Comparison of ENCODE assay signal across 30 cellular contexts in the genomic region with DNA sequence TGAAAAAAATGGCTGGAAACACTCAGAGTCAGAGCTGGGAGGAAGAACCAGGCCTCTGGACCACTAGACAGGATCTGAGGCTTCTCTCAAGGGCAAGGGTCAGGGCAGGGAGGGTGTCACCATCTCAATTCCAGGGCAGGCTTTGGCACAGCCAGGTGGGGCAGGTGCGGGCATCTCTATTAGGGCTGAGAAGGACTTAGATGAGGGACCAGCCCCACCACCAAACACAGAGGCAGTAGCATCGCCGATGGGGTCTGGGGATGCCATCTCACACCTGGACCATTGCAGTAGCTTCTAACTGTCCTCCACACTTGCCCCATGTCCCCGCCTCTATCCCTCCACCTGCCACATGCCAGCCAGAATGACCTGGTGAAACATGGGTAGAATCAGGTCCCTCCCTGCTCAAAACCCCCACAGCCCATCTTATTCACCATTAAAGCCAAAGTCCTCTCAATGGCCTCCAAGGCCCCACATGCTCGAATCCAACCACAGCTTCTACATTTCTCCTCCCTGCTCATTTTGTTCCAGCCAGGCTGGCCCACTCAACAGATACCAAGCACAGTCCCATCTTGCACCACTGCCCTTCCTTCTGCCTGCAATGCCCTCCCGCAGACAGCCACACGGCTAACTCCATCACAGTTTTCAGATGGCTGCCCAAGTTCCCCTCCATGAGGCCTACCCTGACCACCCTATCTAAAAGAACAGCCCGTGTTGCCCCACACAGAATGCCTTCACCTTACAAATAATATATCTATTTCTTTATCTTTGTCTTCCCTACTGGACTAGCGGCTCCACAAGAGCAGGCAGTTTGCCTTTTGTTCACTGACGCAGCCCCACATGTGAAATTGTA.
"Had no signal": no experiment of that assay in that cellular context is flagged by ENCODE, and none has a peak within 500 bp of the region (broad histone marks: within the 10 kb centered on the region; RNA-seq: fewer than 3 reads in every experiment).

No MANE protein-coding gene starts in this region.

- H3K4me1 ChIP-seq: parathyroid adenoma, psoas muscle, uterus had no signal

- H3K4me1 Mint-ChIP-seq: nephron had no signal

- FAIRE-seq: keratinocyte had no signal

- H3K9me3 ChIP-seq: heart right ventricle, left lung, mucosa of descending colon, neutrophil, psoas muscle, right lobe of liver, suprapubic skin, thoracic aorta, tibial artery, uterus had no signal

- DNase-seq: heart right ventricle; kidney glomerular epithelial cell; left colon; left lung; mesendoderm; midbrain; mucosa of descending colon; naive thymus-derived CD8-positive, alpha-beta T cell; occipital lobe; psoas muscle; right lobe of liver; stimulated activated CD4-positive, alpha-beta T cell treated with anti-CD3 and anti-CD28 coated beads, Interleukin-1b, Interleukin-23, amount 100 ng/mL, for 48 hours; stimulated activated CD4-positive, alpha-beta T cell treated with anti-CD3 and anti-CD28 coated beads, Interleukin-2, amount 100 ng/mL, for 48 hours; stimulated activated CD4-positive, alpha-beta T cell treated with anti-CD3 and anti-CD28 coated beads, Interleukin-4, amount 100 ng/mL, for 4 hours; stimulated activated CD8-positive, alpha-beta memory T cell treated with anti-CD3 and anti-CD28 coated beads, Interleukin-4, amount 100 ng/mL, for 48 hours; stimulated activated naive CD4-positive, alpha-beta T cell; tibial artery; trophoblast cell; uterus had no signal

- H3K36me3 ChIP-seq: heart right ventricle, left lung, neutrophil, right lobe of liver, suprapubic skin, thoracic aorta, tibial artery, uterus had no signal

- H3K4me3 Mint-ChIP-seq: naive thymus-derived CD8-positive, alpha-beta T cell; nephron; neural crest cell; stimulated activated naive CD8-positive, alpha-beta T cell treated with anti-CD3 and anti-CD28 coated beads, Interleukin-15, Interleukin-2, amounts not matched to agents 100 ng/mL and 50 ng/mL, for 24 hours had no signal

- H3K27me3 ChIP-seq: uterus had no signal

- H3K9me3 Mint-ChIP-seq: nephron; neural crest cell; stimulated activated naive CD8-positive, alpha-beta T cell treated with anti-CD3 and anti-CD28 coated beads, Interleukin-15, Interleukin-2, amounts not matched to agents 100 ng/mL and 50 ng/mL, for 24 hours had no signal

- H3K27ac ChIP-seq: heart right ventricle, hepatocyte, left lung, neutrophil, parathyroid adenoma, psoas muscle, right lobe of liver, suprapubic skin, thoracic aorta, tibial artery, uterus had no signal

- H3K4me3 ChIP-seq: heart right ventricle, hepatocyte, left lung, lung, mucosa of descending colon, psoas muscle, right lobe of liver, smooth muscle cell, suprapubic skin, thoracic aorta, tibial artery, uterus had no signal

- H3K27ac Mint-ChIP-seq: naive thymus-derived CD8-positive, alpha-beta T cell; nephron; stimulated activated naive CD8-positive, alpha-beta T cell treated with anti-CD3 and anti-CD28 coated beads, Interleukin-15, Interleukin-2, amounts not matched to agents 100 ng/mL and 50 ng/mL, for 24 hours had no signal
